In genomic region chr3:188468672-188469071, GRCh38 we compare ENCODE assay signal across 10 cellular contexts.
DNase-seq lines count a peak whose midpoint lies in the region; ATAC-seq lines count a peak whose summit lies in the region.
"Had no signal": no experiment of that assay in that cellular context is flagged by ENCODE, and none has a peak within 500 bp of the region (broad histone marks: within the 10 kb centered on the region; RNA-seq: fewer than 3 reads in every experiment).

No MANE protein-coding gene starts in this region.

- DNase-seq in DMS 273 (lab: John Stamatoyannopoulos, UW; ENCODE audit: unreplicated experiment) (peak; percentile 76), NCI-H774 (lab: John Stamatoyannopoulos, UW) (peak; percentile 32), foreskin melanocyte (peak; percentile 14), renal cortical epithelial cell (ENCODE audit: low read depth) (peak; percentile 95), GM19238 (ENCODE audit: insufficient read length, low spot score) (no peak), NCI-H1694 treated with DMSO at 0.1 percent for 48 hours (lab: John Stamatoyannopoulos, UW) (no peak), GDM1 (lab: John Stamatoyannopoulos, UW) (no peak)
- DNase-seq: activated naive CD8-positive, alpha-beta T cell treated with anti-CD3 and anti-CD28 coated beads for 36 hours; Calu3 had no signal

- ATAC-seq in GM21717 (IDR thresholded peaks at IDR 0.05; ENCODE audit: unreplicated experiment) = no peak

Comparison
In these comparisons a context has a peak if more than half of its experiments do, and no peak if none do; other contexts are left out.
1. DNase-seq: peak in DMS 273 (single experiment), NCI-H774 (single experiment), foreskin melanocyte (single experiment) and renal cortical epithelial cell (single experiment); none in GM19238 (single experiment), NCI-H1694 treated with DMSO at 0.1 percent for 48 hours (single experiment) and GDM1 (single experiment).